ENCODE assay signal across 5 cellular contexts in the genomic region with DNA sequence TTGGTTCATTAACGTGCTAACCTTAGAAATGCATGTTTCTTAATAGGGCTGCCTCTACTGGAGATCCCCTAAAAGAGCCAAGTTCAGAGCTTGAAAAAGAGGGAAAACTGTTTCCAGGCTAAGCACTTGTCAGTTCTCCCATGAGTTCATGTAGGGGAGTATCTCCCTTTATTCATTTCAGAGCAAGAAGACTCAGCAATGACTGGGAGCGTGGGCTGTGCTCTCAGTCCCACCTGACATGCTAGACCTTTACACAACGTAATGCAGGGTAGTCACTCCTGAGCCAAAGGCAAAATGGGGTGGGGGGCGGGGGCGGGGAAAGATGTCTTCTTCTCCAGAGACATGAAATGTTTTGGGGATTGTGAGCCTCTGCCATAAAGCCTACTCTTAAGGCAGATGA.
"Had no signal": no experiment of that assay in that cellular context is flagged by ENCODE, and none has a peak within 500 bp of the region (broad histone marks: within the 10 kb centered on the region; RNA-seq: fewer than 3 reads in every experiment).

No MANE protein-coding gene starts in this region.

- ATAC-seq: HepG2, K562 had no signal

- DNase-seq: IMR-90, KBM-7 had no signal

- H3K4me3 ChIP-seq: K562 had no signal

- H3K27ac ChIP-seq: HL-60 had no signal
